In the genomic region with DNA sequence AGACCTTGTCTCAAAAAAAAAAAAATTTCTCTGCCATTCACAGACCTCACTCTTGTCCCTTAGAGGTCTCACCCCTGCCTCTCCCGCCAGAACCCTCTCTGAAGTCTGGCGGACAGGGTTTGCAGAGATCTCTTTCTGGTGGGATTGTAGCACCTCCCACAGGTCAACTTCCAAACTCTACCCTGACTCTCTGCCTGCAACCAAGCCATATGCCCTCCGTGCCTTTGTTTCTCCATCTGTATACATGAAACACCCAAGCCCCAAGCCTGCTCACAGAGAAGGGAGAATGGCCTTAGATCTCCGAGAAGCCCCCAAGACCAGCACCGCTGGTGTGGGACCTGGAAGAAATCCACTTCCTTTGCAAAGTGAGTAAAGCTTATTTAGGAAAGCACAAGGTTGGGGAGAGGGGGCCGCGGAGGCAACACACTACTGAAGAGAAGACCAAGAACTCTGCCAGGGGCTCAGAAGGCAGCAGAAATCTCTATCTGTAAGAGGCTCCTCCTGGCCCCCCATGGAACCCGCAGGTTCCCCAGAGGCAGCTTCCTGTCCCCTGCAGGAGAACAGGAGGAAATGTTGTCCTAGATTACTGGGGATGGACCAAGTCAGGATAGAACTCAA, we compare ENCODE assay signal across 19 cellular contexts.
DNase-seq lines count a peak whose midpoint lies in the region; ATAC-seq and TF ChIP-seq lines count a peak whose summit lies in the region.
"Had no signal": no experiment of that assay in that cellular context is flagged by ENCODE, and none has a peak within 500 bp of the region (broad histone marks: within the 10 kb centered on the region; RNA-seq: fewer than 3 reads in every experiment).

No MANE protein-coding gene starts in this region.

- CTCF ChIA-PET in SK-N-SH (lab: Yijun Ruan, JAX) (interaction anchor here (0.6 to 4.2 kb wide), 55 partner anchors 10 to 328 kb away, joined by 3 to 42 read pairs (median 4); no protein-coding TSS in a partner anchor), WTC11 (lab: Charles Lee) (interaction anchor here (0.7 to 4.3 kb wide), 59 partner anchors 8 to 328 kb away, joined by 3 to 100 read pairs (median 6); no protein-coding TSS in a partner anchor)

- ATAC-seq in SK-N-SH treated with all-trans-retinoic acid at 6 μM for 48 hours: no peak
- ATAC-seq in WTC11: peak; percentile 14; the same call in 1 of the 2 replicates
- ATAC-seq in GM18502 (IDR thresholded peaks at IDR 0.05; ENCODE audit: poor library complexity, unreplicated experiment): no peak

- no peaks in the 10 kb centered on the region for H3K36me3 Mint-ChIP-seq in H9 (ENCODE audit: insufficient read depth in 1 of 3, low read depth in 3 of 3)
- H3K36me3 Mint-ChIP-seq in WTC11: no peaks in the 10 kb centered on the region
- no peaks in the 10 kb centered on the region for H3K36me3 Mint-ChIP-seq in osteocyte (ENCODE audit: unreplicated experiment)
- H3K36me3 Mint-ChIP-seq: naive B cell; stimulated activated memory B cell treated with anti-CD40 and anti-IgM and Interleukin-4, amounts not matched to agents 10 μg/mL and 1 μg/mL and 100 μg/mL, for 72 hours had no signal

- H3K18ac ChIP-seq in H9 (ENCODE audit: insufficient read length, low read depth, low read length): no peak overlapping the region

- H3K79me2 ChIP-seq in SK-N-SH (ENCODE audit: insufficient read depth) (no peaks in the 10 kb centered on the region), H9 (ENCODE audit: insufficient read depth, low read length) (no peaks in the 10 kb centered on the region)

- no peaks in the 10 kb centered on the region for H4K20me1 ChIP-seq in SK-N-SH (ENCODE audit: insufficient read depth)
- no peaks in the 10 kb centered on the region for H4K20me1 ChIP-seq in H9 (ENCODE audit: control insufficient read depth, insufficient read depth, insufficient read length)

- H3K27ac ChIP-seq in SK-N-SH (ENCODE audit: low read depth in 2 of 2, low read length in 1 of 2): peak overlapping the region in 1 of 2 experiments; percentile 98; a peak in 2 of 4 replicates
- no peak overlapping the region for H3K27ac ChIP-seq in H9 (ENCODE audit: insufficient read length, low read depth, low read length)
- H3K27ac ChIP-seq: A549, C4-2B had no signal

- H3F3A ChIP-seq in SK-N-SH (replicated peaks; ENCODE audit: insufficient read depth): no peaks in the 10 kb centered on the region

- no peak overlapping the region for H2BK20ac ChIP-seq in H9 (ENCODE audit: low read depth, low read length, poor library complexity, severe bottlenecking)

- TF ChIP-seq CTCF in SK-N-SH (IDR thresholded peaks at IDR 0.05): no peak
- no peak for TF ChIP-seq CTCF in H9 (conservative IDR thresholded peaks at IDR 0.05)
- no peak for TF ChIP-seq CTCF in WTC11 (IDR thresholded peaks at IDR 0.05)
- no peak for TF ChIP-seq CTCF in osteocyte (IDR thresholded peaks at IDR 0.05)

- no peak overlapping the region for H4K8ac ChIP-seq in H9 (replicated peaks; ENCODE audit: insufficient read length, low read depth, low read length)

- 59% methylated on average over 8 of the region's 8 CpGs for WGBS in SK-N-SH (ENCODE audit: low lambda C conversion rate)
- no CpG with 5 or more reads among the region's 8 CpGs for WGBS in H9 (ENCODE audit: extremely low coverage, insufficient read length, low lambda C conversion rate)

- TF ChIP-seq RAD21 in SK-N-SH (IDR thresholded peaks at IDR 0.05; ENCODE audit: low read length): peak; percentile 24; the same call in 1 of the 2 replicates

- DNase-seq in SK-N-SH (no peak), H9 (peak; percentile 33), WTC11 (ENCODE audit: low spot score) (no peak), osteocyte (ENCODE audit: extremely low spot score, unreplicated experiment) (peak; percentile 62), AG08396 (ENCODE audit: low spot score) (no peak)
- no peak for DNase-seq in activated naive CD4-positive, alpha-beta T cell treated with anti-CD3 and anti-CD28 coated beads, Interleukin-2, amount 50 U/mL, for 16 hours
- DNase-seq: activated effector memory CD4-positive, alpha-beta T cell treated with anti-CD3 and anti-CD28 coated beads, Interleukin-2, amount 50 U/mL, for 16 hours; effector CD8-positive, alpha-beta T cell; KG1; NCI-H510A had no signal

- no peak overlapping the region for H3T11ph ChIP-seq in H9 (ENCODE audit: low read length)

- no peaks in the 10 kb centered on the region for H3K23me2 ChIP-seq in H9 (ENCODE audit: insufficient read length, low read depth, low read length, poor library complexity, severe bottlenecking)

- H4K5ac ChIP-seq in H9 (ENCODE audit: insufficient read length, low read depth, low read length): no peak overlapping the region

- no peaks in the 10 kb centered on the region for H3K9me2 ChIP-seq in SK-N-SH

- H3K9me3 Mint-ChIP-seq in H9 (no peaks in the 10 kb centered on the region), WTC11 (peaks cover 4% of the 10 kb centered on the region), osteocyte (ENCODE audit: unreplicated experiment) (peaks cover 4% of the 10 kb centered on the region)
- H3K9me3 Mint-ChIP-seq: activated naive CD8-positive, alpha-beta T cell treated with anti-CD3 and anti-CD28 coated beads, Interleukin-2, amount 50 U/mL, for 24 hours; naive B cell; stimulated activated memory B cell treated with anti-CD40 and anti-IgM and Interleukin-4, amounts not matched to agents 10 μg/mL and 1 μg/mL and 100 μg/mL, for 72 hours; T-helper 2 cell treated with Interferon-gamma antibody and Interleukin-4, amounts not matched to agents 5 μg/mL and 100 μg/mL, for 36 hours had no signal

- no peak overlapping the region for H3K4ac ChIP-seq in H9 (ENCODE audit: low read depth, low read length)

- H3K14ac ChIP-seq in H9 (ENCODE audit: insufficient read depth, low read length): no peak overlapping the region

- H3K56ac ChIP-seq in H9 (ENCODE audit: insufficient read length, low read depth, low read length): no peak overlapping the region

- H3K4me1 ChIP-seq in SK-N-SH (ENCODE audit: control insufficient read depth in 1 of 2, insufficient read depth in 2 of 2, low read depth in 1 of 2, low read length in 1 of 2): peaks cover 11 to 70% of the 10 kb centered on the region in 2 experiments; a peak in 3 of 4 replicates
- peaks cover 14% of the 10 kb centered on the region; the same call in 1 of the 2 replicates for H3K4me1 ChIP-seq in H9 (ENCODE audit: insufficient read depth, low read length)
- H3K4me1 ChIP-seq: A549 had no signal

- H3K4me3 Mint-ChIP-seq in H9: no peak overlapping the region
- no peak overlapping the region for H3K4me3 Mint-ChIP-seq in WTC11
- no peak overlapping the region for H3K4me3 Mint-ChIP-seq in osteocyte (ENCODE audit: unreplicated experiment)
- H3K4me3 Mint-ChIP-seq: activated naive CD8-positive, alpha-beta T cell treated with anti-CD3 and anti-CD28 coated beads, Interleukin-2, amount 50 U/mL, for 24 hours; naive B cell; stimulated activated memory B cell treated with anti-CD40 and anti-IgM and Interleukin-4, amounts not matched to agents 10 μg/mL and 1 μg/mL and 100 μg/mL, for 72 hours; T-helper 2 cell treated with Interferon-gamma antibody and Interleukin-4, amounts not matched to agents 5 μg/mL and 100 μg/mL, for 36 hours had no signal

- POLR2A ChIA-PET in SK-N-SH (lab: Yijun Ruan, JAX) (interaction anchor here (1.1 to 1.6 kb wide), 2 partner anchors 32 to 45 kb away, joined by 3 read pairs; no protein-coding TSS in a partner anchor), WTC11 (lab: Charles Lee) (interaction anchor here (0.6 kb wide), 1 partner anchor 172 kb away, joined by 3 read pairs; no protein-coding TSS in a partner anchor)

- no peak overlapping the region for H3K4me3 ChIP-seq in SK-N-SH (ENCODE audit: low read depth in 2 of 2, low read length in 1 of 2)
- H3K4me3 ChIP-seq: A549, uterus had no signal

- H3K27me3 Mint-ChIP-seq in H9 (ENCODE audit: low read depth) (no peaks in the 10 kb centered on the region), WTC11 (ENCODE audit: low read depth) (no peaks in the 10 kb centered on the region; the same call in 1 of the 2 replicates), osteocyte (ENCODE audit: unreplicated experiment) (peaks cover 7% of the 10 kb centered on the region)

- no peak overlapping the region for H2BK120ac ChIP-seq in H9 (ENCODE audit: low read depth, low read length, poor library complexity, severe bottlenecking)

- H3K9me3 ChIP-seq in SK-N-SH (no peaks in the 10 kb centered on the region), H9 (ENCODE audit: control insufficient read depth, low read depth, low read length) (no peaks in the 10 kb centered on the region)
- H3K9me3 ChIP-seq: A549, uterus had no signal

- no peak overlapping the region for H3K27ac Mint-ChIP-seq in H9
- H3K27ac Mint-ChIP-seq in WTC11: no peak overlapping the region
- H3K27ac Mint-ChIP-seq in osteocyte (ENCODE audit: unreplicated experiment): no peak overlapping the region
- H3K27ac Mint-ChIP-seq: activated naive CD8-positive, alpha-beta T cell treated with anti-CD3 and anti-CD28 coated beads, Interleukin-2, amount 50 U/mL, for 24 hours; stimulated activated memory B cell treated with anti-CD40 and anti-IgM and Interleukin-4, amounts not matched to agents 10 μg/mL and 1 μg/mL and 100 μg/mL, for 72 hours; T-helper 2 cell treated with Interferon-gamma antibody and Interleukin-4, amounts not matched to agents 5 μg/mL and 100 μg/mL, for 36 hours had no signal

- no peaks in the 10 kb centered on the region for H3K36me3 ChIP-seq in SK-N-SH (replicated peaks in 1 of 2; ENCODE audit: control insufficient read depth in 1 of 2, insufficient read depth in 2 of 2, low read length in 1 of 2)
- H3K36me3 ChIP-seq: uterus had no signal

- H3K79me1 ChIP-seq in H9 (ENCODE audit: insufficient read depth, low read depth, low read length, poor library complexity, severe bottlenecking): no peaks in the 10 kb centered on the region

- H4K91ac ChIP-seq in H9 (ENCODE audit: insufficient read length, low read depth, low read length): no peak overlapping the region

- TF ChIP-seq EP300 in SK-N-SH (IDR thresholded peaks at IDR 0.05; ENCODE audit: borderline replicate concordance in 1 of 2, low read depth in 1 of 2, low read length in 1 of 2): no peak

- no peak overlapping the region for H2AK5ac ChIP-seq in H9 (ENCODE audit: insufficient read length, low read length)

- H3K4me1 Mint-ChIP-seq in H9 (peaks cover 67 to 69% of the 10 kb centered on the region in 2 experiments), WTC11 (peaks cover 56% of the 10 kb centered on the region), osteocyte (ENCODE audit: unreplicated experiment) (peaks cover 42% of the 10 kb centered on the region)
- H3K4me1 Mint-ChIP-seq: activated naive CD8-positive, alpha-beta T cell treated with anti-CD3 and anti-CD28 coated beads, Interleukin-2, amount 50 U/mL, for 24 hours; naive B cell; stimulated activated memory B cell treated with anti-CD40 and anti-IgM and Interleukin-4, amounts not matched to agents 10 μg/mL and 1 μg/mL and 100 μg/mL, for 72 hours had no signal

- H3K27me3 ChIP-seq in SK-N-SH (ENCODE audit: insufficient read depth) (no peaks in the 10 kb centered on the region), H9 (ENCODE audit: insufficient read depth, low read length) (no peaks in the 10 kb centered on the region)
- H3K27me3 ChIP-seq: uterus had no signal

- no peak overlapping the region for H2BK12ac ChIP-seq in H9 (ENCODE audit: insufficient read length, low read depth, low read length)

- H3K4me2 ChIP-seq in SK-N-SH (no peak overlapping the region), H9 (ENCODE audit: insufficient read depth, insufficient read length, low read length) (no peak overlapping the region)
- H3K4me2 ChIP-seq: A549 had no signal

- H2AFZ ChIP-seq in SK-N-SH (ENCODE audit: low read depth): no peak overlapping the region
- H2AFZ ChIP-seq in H9 (ENCODE audit: low read length): no peak overlapping the region

- H2BK15ac ChIP-seq in H9 (ENCODE audit: low read depth, low read length): no peak overlapping the region

- H2BK5ac ChIP-seq in H9 (ENCODE audit: insufficient read length, low read length): no peak overlapping the region

- H3K9ac ChIP-seq in SK-N-SH (no peak overlapping the region), H9 (ENCODE audit: extremely low read depth, insufficient read length, low read length) (no peak overlapping the region)

- H3K23ac ChIP-seq in H9 (ENCODE audit: insufficient read length, low read depth, low read length): no peak overlapping the region

Comparison
In these comparisons a context has a peak if more than half of its experiments do, and no peak if none do; other contexts are left out.
1. DNase-seq: peak in H9 (single experiment) and osteocyte (single experiment); none in SK-N-SH (single experiment), WTC11 (single experiment), activated naive CD4-positive, alpha-beta T cell treated with anti-CD3 and anti-CD28 coated beads, Interleukin-2, amount 50 U/mL, for 16 hours (single experiment) and AG08396 (single experiment).